In genomic region chr9:133951265-133951664, GRCh38 we compare ENCODE assay signal across 1 cellular context.
TF ChIP-seq lines count a peak whose summit lies in the region.

No MANE protein-coding gene starts in this region.

TF ChIP-seq in IMR-90, 13 proteins besides CTCF, POLR2A, EP300 and RAD21:
- TF ChIP-seq MXI1 (IDR thresholded peaks at IDR 0.05; ENCODE audit: borderline replicate concordance, low read depth, low read length) (no peak), USF2 (IDR thresholded peaks at IDR 0.05; ENCODE audit: low read depth, low read length) (no peak), NFE2L2 (IDR thresholded peaks at IDR 0.05; ENCODE audit: low read depth, low read length) (no peak), FOS (IDR thresholded peaks at IDR 0.05; ENCODE audit: low read depth, low read length) (no peak), MAFK (IDR thresholded peaks at IDR 0.05; ENCODE audit: low read depth, low read length) (no peak), CHD1 (IDR thresholded peaks at IDR 0.05; ENCODE audit: low read depth, low read length) (no peak), BHLHE40 (IDR thresholded peaks at IDR 0.05; ENCODE audit: low read depth, low read length) (no peak), RCOR1 (IDR thresholded peaks at IDR 0.05; ENCODE audit: insufficient replicate concordance, low read length) (no peak), CEBPB (IDR thresholded peaks at IDR 0.05; ENCODE audit: low read depth, low read length) (no peak), SMC3 (IDR thresholded peaks at IDR 0.05; ENCODE audit: low read depth, low read length) (no peak), MAZ (IDR thresholded peaks at IDR 0.05; ENCODE audit: borderline replicate concordance, low read depth, low read length) (no peak), RFX5 (IDR thresholded peaks at IDR 0.05; ENCODE audit: low read depth, low read length) (no peak), ELK1 (IDR thresholded peaks at IDR 0.05; ENCODE audit: borderline replicate concordance, low read depth, low read length) (no peak)
TF ChIP-seq in IMR-90: peak in this region for 0.
